Comparison of ENCODE assay signal across 8 cellular contexts in the genomic region with DNA sequence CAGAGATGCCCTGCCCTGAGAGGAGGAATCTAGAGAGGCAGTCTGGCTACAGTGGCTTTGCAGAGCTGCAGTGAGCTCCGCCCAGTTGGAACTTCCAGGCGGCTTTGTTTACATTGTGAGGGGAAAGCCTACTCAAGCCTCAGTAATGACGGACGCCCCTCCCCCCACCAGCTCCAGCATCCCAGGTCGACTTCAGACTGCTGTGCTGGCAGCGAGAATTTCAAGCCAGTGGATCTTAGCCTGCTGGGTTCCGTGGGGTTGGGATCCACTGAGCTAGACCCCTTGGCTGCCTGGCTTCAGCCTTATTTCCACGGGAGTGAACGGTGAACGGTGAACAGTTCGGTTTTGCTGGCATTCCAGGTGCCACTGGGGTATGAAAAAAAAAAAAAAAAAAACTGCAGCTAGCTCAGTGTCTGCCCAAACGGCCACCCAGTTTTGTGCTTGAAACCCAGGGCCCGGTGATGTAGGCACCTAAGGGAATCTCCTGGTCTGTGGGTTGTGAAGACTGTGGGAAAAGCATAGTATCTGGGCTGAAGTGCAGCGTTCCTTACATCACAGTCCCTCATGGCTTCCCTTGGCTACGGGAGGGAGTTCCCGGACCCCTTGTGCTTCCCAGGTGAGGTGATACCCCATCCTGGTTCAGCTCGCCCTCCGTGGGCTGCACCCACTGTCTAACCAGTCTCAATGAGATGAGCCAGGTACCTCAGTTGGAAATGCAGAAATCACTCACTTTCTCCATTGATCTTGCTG.
A peak's percentile ranks its signal among the peaks of the same experiment; 100 is the strongest.
DNase-seq lines count a peak whose midpoint lies in the region; FAIRE-seq and TF ChIP-seq lines count a peak whose summit lies in the region.
"Not testable (repeated sequence)": the region's sequence is repeated elsewhere in the genome, so short reads cannot be mapped to it uniquely, and the experiment has no call there.

No MANE protein-coding gene starts in this region.

- not testable (repeated sequence) for TF ChIP-seq CTCF in GM12865 (IDR thresholded peaks at IDR 0.05; ENCODE audit: insufficient read depth, low read depth, low read length, missing control alignments); epithelial cell of proximal tubule (conservative IDR thresholded peaks at IDR 0.05; ENCODE audit: low read depth, low read length)

- H3K36me3 ChIP-seq in adipocyte (ENCODE audit: control insufficient read depth, insufficient read depth, low read length, severe bottlenecking); iPS-18a (ENCODE audit: control insufficient read depth, low read depth, low read length): not testable (repeated sequence)

- peak overlapping the region; percentile 9 for H3K27ac ChIP-seq in iPS-18a (ENCODE audit: low read length)

- not testable (repeated sequence) for H3K9me3 ChIP-seq in adipocyte (ENCODE audit: control insufficient read depth, low read length); iPS-18a (ENCODE audit: control insufficient read depth, low read depth, low read length)

- H3K27me3 ChIP-seq in adipocyte (replicated peaks; ENCODE audit: control insufficient read depth, insufficient read depth, low read length); iPS-18a (ENCODE audit: control insufficient read depth, insufficient read depth, low read length): not testable (repeated sequence)

- H3K4me3 ChIP-seq in GM12865 (ENCODE audit: low read depth, low read length); adipocyte (ENCODE audit: low read length); iPS-18a (ENCODE audit: low read length): not testable (repeated sequence)
- H3K4me3 ChIP-seq in epithelial cell of proximal tubule (ENCODE audit: low read depth, low read length): peak overlapping the region; percentile 42

- FAIRE-seq in urothelium cell line (lab: Jason Lieb, UNC): peak; percentile 5

- not testable (repeated sequence) for H3K9ac ChIP-seq in adipocyte (ENCODE audit: low read length); iPS-18a (ENCODE audit: low read length)

- peaks cover 34% of the 10 kb centered on the region for H3K4me1 ChIP-seq in adipocyte (ENCODE audit: control insufficient read depth, insufficient read depth, low read length)
- H3K4me1 ChIP-seq in iPS-18a (ENCODE audit: control insufficient read depth, low read depth, low read length): not testable (repeated sequence)

- DNase-seq in GM12865 (ENCODE audit: low read depth) (peak; percentile 30), NCI-H1436 (lab: John Stamatoyannopoulos, UW) (peak; percentile 64), NCI-H774 (lab: John Stamatoyannopoulos, UW) (peak; percentile 68), adipocyte (ENCODE audit: low read depth) (peak; percentile 76), occipital lobe (lab: John Stamatoyannopoulos, UW) (peak; percentile 22), urothelium cell line (ENCODE audit: low spot score) (peak; percentile 32)
- not testable (repeated sequence) for DNase-seq in epithelial cell of proximal tubule (ENCODE audit: low read depth)
